ENCODE assay signal across 5 cellular contexts in the genomic region with DNA sequence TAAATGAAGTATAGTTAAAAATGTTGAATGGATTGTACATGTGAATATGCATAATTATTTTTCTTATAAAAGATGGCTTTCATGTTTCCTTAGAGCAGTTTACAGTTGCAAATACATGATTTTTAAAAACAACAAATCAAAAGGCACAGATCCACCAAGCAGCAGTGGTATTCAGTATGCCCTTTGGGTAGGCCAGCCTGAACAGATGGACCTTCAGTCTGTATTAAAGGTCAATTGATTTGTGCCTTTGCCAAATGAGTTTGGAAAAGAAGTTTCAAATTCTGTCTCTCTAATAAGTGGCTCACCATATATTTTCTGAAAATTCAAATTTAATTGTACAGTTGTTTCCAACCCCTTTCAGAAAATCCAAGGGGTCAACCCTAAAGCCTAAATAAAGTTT.
"Had no signal": no experiment of that assay in that cellular context is flagged by ENCODE, and none has a peak within 500 bp of the region (broad histone marks: within the 10 kb centered on the region; RNA-seq: fewer than 3 reads in every experiment).

No MANE protein-coding gene starts in this region.

- H3K27ac ChIP-seq: HL-60 had no signal

- H3K4me3 ChIP-seq: K562 had no signal

- DNase-seq: IMR-90, KBM-7 had no signal

- FAIRE-seq: HTR-8/SVneo, K562 had no signal

- ATAC-seq: K562 had no signal
